In the genomic region with DNA sequence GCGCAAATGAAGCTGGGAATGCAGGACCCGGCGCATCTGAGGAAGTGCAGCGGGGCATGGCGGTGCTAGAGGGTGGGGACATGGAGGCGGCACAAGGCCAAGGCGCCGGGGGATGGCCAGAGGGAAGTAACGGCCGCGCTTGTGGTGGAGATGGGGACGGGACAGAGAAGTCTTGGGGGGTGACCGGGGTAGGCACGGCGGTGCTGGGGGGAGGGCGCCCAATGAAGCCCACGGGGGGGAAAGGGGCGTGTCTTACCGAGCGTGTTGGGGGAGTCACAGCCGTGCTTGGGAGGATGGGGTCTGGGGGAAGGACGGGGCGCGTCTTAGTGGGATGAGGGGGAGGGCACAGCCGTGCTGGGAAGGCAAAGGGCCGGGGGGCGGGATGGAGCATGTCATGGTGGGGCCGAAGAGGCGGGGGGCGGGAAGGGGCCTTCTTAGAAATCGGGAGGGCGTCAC, we compare ENCODE assay signal across 8 cellular contexts. TPM values are rescaled to one million over a fixed set of nuclear protein-coding genes. Genes with fewer than 3 reads are reported as not detected.
DNase-seq lines count a peak whose midpoint lies in the region; ATAC-seq and TF ChIP-seq lines count a peak whose summit lies in the region.

No MANE protein-coding gene starts in this region.

- H3K27ac Mint-ChIP-seq in CD14-positive monocyte = peak overlapping the region; percentile 86 to 99 (median 94)
- H3K27ac Mint-ChIP-seq in neural crest cell (ENCODE audit: unreplicated experiment) = peak overlapping the region; percentile 99

- H3K9me3 Mint-ChIP-seq in CD14-positive monocyte (peaks cover 0 to 17% (median 10%) of the 10 kb centered on the region in 7 donors), neural crest cell (peaks cover 10% of the 10 kb centered on the region)

- intact Hi-C loops in CD14-positive monocyte (cut with micrococcal nuclease) = no loop called here

- H3K36me3 Mint-ChIP-seq in CD14-positive monocyte = peaks cover 10 to 32% of the 10 kb centered on the region in 2 donors
- peaks cover 24% of the 10 kb centered on the region for H3K36me3 Mint-ChIP-seq in neural crest cell (ENCODE audit: low read depth)

- TF ChIP-seq CTCF in CD14-positive monocyte (IDR thresholded peaks at IDR 0.05) (no peak), neural crest cell (conservative IDR thresholded peaks at IDR 0.05) (no peak)

- ATAC-seq in SK-N-SH treated with all-trans-retinoic acid at 6 μM for 48 hours (peak; percentile 64), GM21381 (IDR thresholded peaks at IDR 0.05; ENCODE audit: unreplicated experiment) (no peak), GM18520 (IDR thresholded peaks at IDR 0.05; ENCODE audit: unreplicated experiment) (no peak)

- H3K4me1 Mint-ChIP-seq in CD14-positive monocyte (peaks cover 23% of the 10 kb centered on the region), neural crest cell (peaks cover 23% of the 10 kb centered on the region)

- DNase-seq in CD14-positive monocyte (ENCODE audit: low spot score) = peak; percentile 55
- DNase-seq in fibroblast of the conjunctiva (ENCODE audit: low read depth) = peak; percentile 66
- peak; percentile 63 for DNase-seq in neural crest cell (ENCODE audit: low read depth, low spot score)
- DNase-seq in NCI-H2227 treated with DMSO at 0.1 percent for 48 hours (lab: John Stamatoyannopoulos, UW) = no peak
- no peak for DNase-seq in EL

- H3K4me3 Mint-ChIP-seq in CD14-positive monocyte (peak overlapping the region; percentile 80 to 89), neural crest cell (peak overlapping the region; percentile 92)

- H3K27me3 Mint-ChIP-seq in CD14-positive monocyte (ENCODE audit: low read depth in 3 of 3) = peaks cover 0 to 2% (median 0%) of the 10 kb centered on the region in 3 donors
- H3K27me3 Mint-ChIP-seq in neural crest cell (ENCODE audit: low read depth) = no peaks in the 10 kb centered on the region

TF ChIP-seq in SK-N-SH treated with all-trans-retinoic acid at 6 μM for 48 hours, 23 proteins besides CTCF, POLR2A, EP300 and RAD21:
- TF ChIP-seq OSR1 (CRISPR knock-in tag; IDR thresholded peaks at IDR 0.05) (no peak), ZNF70 (CRISPR knock-in tag; IDR thresholded peaks at IDR 0.05) (no peak), ARNTL (CRISPR knock-in tag; IDR thresholded peaks at IDR 0.05; ENCODE audit: borderline replicate concordance, low read depth) (no peak), TCF4 (CRISPR knock-in tag; IDR thresholded peaks at IDR 0.05; ENCODE audit: borderline replicate concordance) (no peak), ZNF8 (CRISPR knock-in tag; IDR thresholded peaks at IDR 0.05) (no peak), BACH2 (CRISPR knock-in tag; IDR thresholded peaks at IDR 0.05; ENCODE audit: borderline replicate concordance) (no peak), ZFP3 (CRISPR knock-in tag; IDR thresholded peaks at IDR 0.05) (no peak), CSDC2 (CRISPR knock-in tag; IDR thresholded peaks at IDR 0.05) (no peak), PPARA (CRISPR knock-in tag; IDR thresholded peaks at IDR 0.05; ENCODE audit: borderline replicate concordance) (no peak)
- TF ChIP-seq, protein P1, sequence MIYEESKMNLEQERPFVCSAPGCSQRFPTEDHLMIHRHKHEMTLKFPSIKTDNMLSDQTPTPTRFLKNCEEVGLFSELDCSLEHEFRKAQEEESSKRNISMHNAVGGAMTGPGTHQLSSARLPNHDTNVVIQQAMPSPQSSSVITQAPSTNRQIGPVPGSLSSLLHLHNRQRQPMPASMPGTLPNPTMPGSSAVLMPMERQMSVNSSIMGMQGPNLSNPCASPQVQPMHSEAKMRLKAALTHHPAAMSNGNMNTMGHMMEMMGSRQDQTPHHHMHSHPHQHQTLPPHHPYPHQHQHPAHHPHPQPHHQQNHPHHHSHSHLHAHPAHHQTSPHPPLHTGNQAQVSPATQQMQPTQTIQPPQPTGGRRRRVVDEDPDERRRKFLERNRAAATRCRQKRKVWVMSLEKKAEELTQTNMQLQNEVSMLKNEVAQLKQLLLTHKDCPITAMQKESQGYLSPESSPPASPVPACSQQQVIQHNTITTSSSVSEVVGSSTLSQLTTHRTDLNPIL (CRISPR knock-in tag; IDR thresholded peaks at IDR 0.05; ENCODE audit: low read depth) = no peak
- TF ChIP-seq, protein P2, sequence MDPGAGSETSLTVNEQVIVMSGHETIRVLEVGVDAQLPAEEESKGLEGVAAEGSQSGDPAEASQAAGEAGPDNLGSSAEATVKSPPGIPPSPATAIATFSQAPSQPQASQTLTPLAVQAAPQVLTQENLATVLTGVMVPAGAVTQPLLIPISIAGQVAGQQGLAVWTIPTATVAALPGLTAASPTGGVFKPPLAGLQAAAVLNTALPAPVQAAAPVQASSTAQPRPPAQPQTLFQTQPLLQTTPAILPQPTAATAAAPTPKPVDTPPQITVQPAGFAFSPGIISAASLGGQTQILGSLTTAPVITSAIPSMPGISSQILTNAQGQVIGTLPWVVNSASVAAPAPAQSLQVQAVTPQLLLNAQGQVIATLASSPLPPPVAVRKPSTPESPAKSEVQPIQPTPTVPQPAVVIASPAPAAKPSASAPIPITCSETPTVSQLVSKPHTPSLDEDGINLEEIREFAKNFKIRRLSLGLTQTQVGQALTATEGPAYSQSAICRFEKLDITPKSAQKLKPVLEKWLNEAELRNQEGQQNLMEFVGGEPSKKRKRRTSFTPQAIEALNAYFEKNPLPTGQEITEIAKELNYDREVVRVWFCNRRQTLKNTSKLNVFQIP (CRISPR knock-in tag; IDR thresholded peaks at IDR 0.05; ENCODE audit: borderline replicate concordance, low read depth) = no peak

RNA-seq across cellular contexts. Expression of gene ARSD, which starts 1.0 kb away (rescaled TPM):
- 10 to 100 TPM; 19.7 to 28.6 TPM for polyA plus RNA-seq in CD14-positive monocyte
- total RNA-seq in neural crest cell = 8.8 and 11.2 TPM in 2 replicates

Comparison
In these comparisons a context has a peak if more than half of its experiments do, and no peak if none do; other contexts are left out.
1. DNase-seq: peak in CD14-positive monocyte (single experiment), fibroblast of the conjunctiva (single experiment) and neural crest cell (single experiment); none in NCI-H2227 treated with DMSO at 0.1 percent for 48 hours (single experiment) and EL (single experiment).